ENCODE assay signal across 8 cellular contexts in genomic region chr15:66619152-66619903, GRCh38. TPM values are rescaled to one million over a fixed set of nuclear protein-coding genes. Genes with fewer than 3 reads are reported as not detected.
DNase-seq lines count a peak whose midpoint lies in the region; ATAC-seq and TF ChIP-seq lines count a peak whose summit lies in the region.

No MANE protein-coding gene starts in this region.

- H3K27me3 Mint-ChIP-seq in natural killer cell treated with Interleukin-12 subunit alpha and Interleukin-12 subunit beta and Interleukin-15 and Interleukin-18, amount 100 ng/mL, for 72 hours: peaks cover 15 to 26% of the 10 kb centered on the region in 2 donors
- H3K27me3 Mint-ChIP-seq in type B pancreatic cell: peaks cover 10% of the 10 kb centered on the region

- CTCF ChIA-PET in AG04450 (lab: Charles Lee): interaction anchor here (0.6 to 4.3 kb wide), 52 partner anchors 8 to 317 kb away, joined by 3 to 44 read pairs (median 4); partner anchors contain the start of gene LCTL

- no peak overlapping the region for H3K4me3 Mint-ChIP-seq in natural killer cell treated with Interleukin-12 subunit alpha and Interleukin-12 subunit beta and Interleukin-15 and Interleukin-18, amount 100 ng/mL, for 72 hours
- H3K4me3 Mint-ChIP-seq in type B pancreatic cell: no peak overlapping the region

- peak; percentile 38 for DNase-seq in AG04450 (ENCODE audit: low read depth, low spot score)
- peak; percentile 20 for DNase-seq in NCI-H774 (lab: John Stamatoyannopoulos, UW)
- peak; percentile 35 for DNase-seq in activated CD8-positive, alpha-beta memory T cell treated with anti-CD3 and anti-CD28 coated beads, Interleukin-2, amount 50 U/mL, for 4 hours
- DNase-seq in fibroblast of peridontal ligament (ENCODE audit: extremely low read depth): peak; percentile 72
- DNase-seq in natural killer cell treated with Interleukin-12 subunit alpha and Interleukin-12 subunit beta and Interleukin-15 and Interleukin-18, amount 100 ng/mL, for 72 hours (ENCODE audit: low spot score): peak; percentile 61
- peak; percentile 84 for DNase-seq in type B pancreatic cell (ENCODE audit: extremely low spot score, unreplicated experiment)
- DNase-seq in effector CD4-positive, alpha-beta T cell: no peak

- no peaks in the 10 kb centered on the region for H3K9me3 Mint-ChIP-seq in natural killer cell treated with Interleukin-12 subunit alpha and Interleukin-12 subunit beta and Interleukin-15 and Interleukin-18, amount 100 ng/mL, for 72 hours
- H3K9me3 Mint-ChIP-seq in type B pancreatic cell: no peaks in the 10 kb centered on the region

- no peaks in the 10 kb centered on the region; the same call in 1 of the 2 replicates for H3K9me3 ChIP-seq in AG04450 (ENCODE audit: control insufficient read depth, insufficient read depth, low read length)

- POLR2A ChIA-PET in AG04450 (lab: Yijun Ruan, JAX): interaction anchor here (0.7 kb wide), 1 partner anchor 81 kb away, joined by 3 read pairs; no protein-coding TSS in a partner anchor

- TF ChIP-seq CTCF in AG04450 (IDR thresholded peaks at IDR 0.05; ENCODE audit: low read depth, low read length) (peak; percentile 93), GM12872 (IDR thresholded peaks at IDR 0.05; ENCODE audit: insufficient read depth, low read depth, low read length) (peak; percentile 91), type B pancreatic cell (conservative IDR thresholded peaks at IDR 0.05) (peak; percentile 91)

- H3K4me1 Mint-ChIP-seq in natural killer cell treated with Interleukin-12 subunit alpha and Interleukin-12 subunit beta and Interleukin-15 and Interleukin-18, amount 100 ng/mL, for 72 hours (ENCODE audit: low read depth in 2 of 2): peaks cover 12 to 25% of the 10 kb centered on the region in 2 donors
- H3K4me1 Mint-ChIP-seq in type B pancreatic cell (ENCODE audit: unreplicated experiment): peaks cover 37% of the 10 kb centered on the region

- no peaks in the 10 kb centered on the region for H3K36me3 Mint-ChIP-seq in natural killer cell treated with Interleukin-12 subunit alpha and Interleukin-12 subunit beta and Interleukin-15 and Interleukin-18, amount 100 ng/mL, for 72 hours
- no peaks in the 10 kb centered on the region for H3K36me3 Mint-ChIP-seq in type B pancreatic cell

- no peaks in the 10 kb centered on the region for H3K27me3 ChIP-seq in AG04450 (ENCODE audit: control insufficient read depth, insufficient read depth, low read length)

- ATAC-seq in natural killer cell treated with Interleukin-12 subunit alpha and Interleukin-12 subunit beta and Interleukin-15 and Interleukin-18, amount 100 ng/mL, for 72 hours: peak in 1 of 2 donors; percentile 63

- H3K27ac ChIP-seq in AG04450 (ENCODE audit: low read depth, low read length): no peak overlapping the region

- peak overlapping the region in 1 of 2 donors; percentile 58 for H3K27ac Mint-ChIP-seq in natural killer cell treated with Interleukin-12 subunit alpha and Interleukin-12 subunit beta and Interleukin-15 and Interleukin-18, amount 100 ng/mL, for 72 hours
- no peak overlapping the region for H3K27ac Mint-ChIP-seq in type B pancreatic cell

- H3K4me3 ChIP-seq in AG04450 (ENCODE audit: low read depth, low read length): no peak overlapping the region

RNA-seq across cellular contexts. Expression of gene LCTL, which starts 53.5 kb away (rescaled TPM):
- polyA plus RNA-seq in AG04450 (2011; rRNA removed): 6.5 and 7.0 TPM in 2 replicates
- polyA minus RNA-seq in AG04450 (2011; rRNA and poly(A)+ RNA removed): 5.2 and 6.1 TPM in 2 replicates
- not detected for total RNA-seq in natural killer cell treated with Interleukin-12 subunit alpha and Interleukin-12 subunit beta and Interleukin-15 and Interleukin-18, amount 100 ng/mL, for 72 hours
- 1.4 TPM in 1 of 2 replicates, not detected in the other for total RNA-seq in type B pancreatic cell (ENCODE audit: low replicate concordance)
